1 cellular context compared by ENCODE assay signal in genomic region chr14:34063470-34064164, GRCh38.
TF ChIP-seq lines count a peak whose summit lies in the region.

No MANE protein-coding gene starts in this region.

TF ChIP-seq in HepG2, 621 proteins besides CTCF, POLR2A, EP300 and RAD21 (continued from another document and continues in another):
- 0 out of 2 replicates have a peak, but pooled peaks have one; percentile 63 for TF ChIP-seq ZBTB7A (CRISPR knock-in tag; IDR thresholded peaks at IDR 0.05)
- TF ChIP-seq, protein P1, sequence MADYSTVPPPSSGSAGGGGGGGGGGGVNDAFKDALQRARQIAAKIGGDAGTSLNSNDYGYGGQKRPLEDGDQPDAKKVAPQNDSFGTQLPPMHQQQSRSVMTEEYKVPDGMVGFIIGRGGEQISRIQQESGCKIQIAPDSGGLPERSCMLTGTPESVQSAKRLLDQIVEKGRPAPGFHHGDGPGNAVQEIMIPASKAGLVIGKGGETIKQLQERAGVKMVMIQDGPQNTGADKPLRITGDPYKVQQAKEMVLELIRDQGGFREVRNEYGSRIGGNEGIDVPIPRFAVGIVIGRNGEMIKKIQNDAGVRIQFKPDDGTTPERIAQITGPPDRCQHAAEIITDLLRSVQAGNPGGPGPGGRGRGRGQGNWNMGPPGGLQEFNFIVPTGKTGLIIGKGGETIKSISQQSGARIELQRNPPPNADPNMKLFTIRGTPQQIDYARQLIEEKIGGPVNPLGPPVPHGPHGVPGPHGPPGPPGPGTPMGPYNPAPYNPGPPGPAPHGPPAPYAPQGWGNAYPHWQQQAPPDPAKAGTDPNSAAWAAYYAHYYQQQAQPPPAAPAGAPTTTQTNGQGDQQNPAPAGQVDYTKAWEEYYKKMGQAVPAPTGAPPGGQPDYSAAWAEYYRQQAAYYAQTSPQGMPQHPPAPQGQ (CRISPR knock-in tag; IDR thresholded peaks at IDR 0.05; ENCODE audit: borderline replicate concordance): no peak
- peak; percentile 66; the same call in 1 of the 2 replicates for TF ChIP-seq YEATS2 (CRISPR knock-in tag; IDR thresholded peaks at IDR 0.05; ENCODE audit: borderline replicate concordance)
- TF ChIP-seq HMG20A (CRISPR knock-in tag; IDR thresholded peaks at IDR 0.05; ENCODE audit: borderline replicate concordance): peak; percentile 66; the same call in 1 of the 2 replicates
- TF ChIP-seq RELA (CRISPR knock-in tag; IDR thresholded peaks at IDR 0.05): no peak
- TF ChIP-seq SOX13 (IDR thresholded peaks at IDR 0.05): peak; percentile 53; the same call in 1 of the 2 replicates
- TF ChIP-seq SOX13 (CRISPR knock-in tag; conservative IDR thresholded peaks at IDR 0.05 in 1 of 2, IDR thresholded peaks at IDR 0.05 in 1 of 2): peak in 1 of 2 experiments; percentile 40; a peak in 1 of 4 replicates
- peak; percentile 70; the same call in 1 of the 2 replicates for TF ChIP-seq SP4 (CRISPR knock-in tag; IDR thresholded peaks at IDR 0.05)
- no peak for TF ChIP-seq NFYB (CRISPR knock-in tag; IDR thresholded peaks at IDR 0.05)
- TF ChIP-seq, protein P2, sequence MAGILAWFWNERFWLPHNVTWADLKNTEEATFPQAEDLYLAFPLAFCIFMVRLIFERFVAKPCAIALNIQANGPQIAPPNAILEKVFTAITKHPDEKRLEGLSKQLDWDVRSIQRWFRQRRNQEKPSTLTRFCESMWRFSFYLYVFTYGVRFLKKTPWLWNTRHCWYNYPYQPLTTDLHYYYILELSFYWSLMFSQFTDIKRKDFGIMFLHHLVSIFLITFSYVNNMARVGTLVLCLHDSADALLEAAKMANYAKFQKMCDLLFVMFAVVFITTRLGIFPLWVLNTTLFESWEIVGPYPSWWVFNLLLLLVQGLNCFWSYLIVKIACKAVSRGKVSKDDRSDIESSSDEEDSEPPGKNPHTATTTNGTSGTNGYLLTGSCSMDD (CRISPR knock-in tag; IDR thresholded peaks at IDR 0.05): peak; percentile 77; the same call in 1 of the 2 replicates
- 0 out of 2 replicates have a peak, but pooled peaks have one; percentile 63 for TF ChIP-seq ZNF776 (CRISPR knock-in tag; IDR thresholded peaks at IDR 0.05)
- peak; percentile 84; the same call in 1 of the 2 replicates for TF ChIP-seq ZNF670 (CRISPR knock-in tag; IDR thresholded peaks at IDR 0.05; ENCODE audit: borderline replicate concordance)
- no peak for TF ChIP-seq ESRRA (CRISPR knock-in tag; IDR thresholded peaks at IDR 0.05; ENCODE audit: low read depth)
- TF ChIP-seq ZNF598 (CRISPR knock-in tag; IDR thresholded peaks at IDR 0.05; ENCODE audit: borderline replicate concordance): peak; percentile 93; the same call in 1 of the 2 replicates
- no peak for TF ChIP-seq ZNF230 (CRISPR knock-in tag; IDR thresholded peaks at IDR 0.05)
- 0 out of 2 replicates have a peak, but pooled peaks have one; percentile 66 for TF ChIP-seq ZSCAN29 (CRISPR knock-in tag; conservative IDR thresholded peaks at IDR 0.05)
- TF ChIP-seq ZNF576 (CRISPR knock-in tag; IDR thresholded peaks at IDR 0.05): no peak
- no peak for TF ChIP-seq CHD4 (IDR thresholded peaks at IDR 0.05; ENCODE audit: borderline replicate concordance, low read length)
- TF ChIP-seq CHCHD3 (CRISPR knock-in tag; IDR thresholded peaks at IDR 0.05): no peak
- 0 out of 2 replicates have a peak, but pooled peaks have one; percentile 49 for TF ChIP-seq ZSCAN31 (CRISPR knock-in tag; IDR thresholded peaks at IDR 0.05; ENCODE audit: low read depth)
- TF ChIP-seq, protein P3, sequence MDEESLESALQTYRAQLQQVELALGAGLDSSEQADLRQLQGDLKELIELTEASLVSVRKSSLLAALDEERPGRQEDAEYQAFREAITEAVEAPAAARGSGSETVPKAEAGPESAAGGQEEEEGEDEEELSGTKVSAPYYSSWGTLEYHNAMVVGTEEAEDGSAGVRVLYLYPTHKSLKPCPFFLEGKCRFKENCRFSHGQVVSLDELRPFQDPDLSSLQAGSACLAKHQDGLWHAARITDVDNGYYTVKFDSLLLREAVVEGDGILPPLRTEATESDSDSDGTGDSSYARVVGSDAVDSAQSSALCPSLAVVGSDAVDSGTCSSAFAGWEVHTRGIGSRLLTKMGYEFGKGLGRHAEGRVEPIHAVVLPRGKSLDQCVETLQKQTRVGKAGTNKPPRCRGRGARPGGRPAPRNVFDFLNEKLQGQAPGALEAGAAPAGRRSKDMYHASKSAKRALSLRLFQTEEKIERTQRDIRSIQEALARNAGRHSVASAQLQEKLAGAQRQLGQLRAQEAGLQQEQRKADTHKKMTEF (CRISPR knock-in tag; IDR thresholded peaks at IDR 0.05): peak; percentile 68
- TF ChIP-seq, protein P4, sequence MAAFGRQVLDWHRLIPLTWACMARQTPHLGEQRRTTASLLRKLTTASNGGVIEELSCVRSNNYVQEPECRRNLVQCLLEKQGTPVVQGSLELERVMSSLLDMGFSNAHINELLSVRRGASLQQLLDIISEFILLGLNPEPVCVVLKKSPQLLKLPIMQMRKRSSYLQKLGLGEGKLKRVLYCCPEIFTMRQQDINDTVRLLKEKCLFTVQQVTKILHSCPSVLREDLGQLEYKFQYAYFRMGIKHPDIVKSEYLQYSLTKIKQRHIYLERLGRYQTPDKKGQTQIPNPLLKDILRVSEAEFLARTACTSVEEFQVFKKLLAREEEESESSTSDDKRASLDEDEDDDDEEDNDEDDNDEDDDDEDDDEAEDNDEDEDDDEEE (CRISPR knock-in tag; IDR thresholded peaks at IDR 0.05): 0 out of 2 replicates have a peak, but pooled peaks have one; percentile 72
- TF ChIP-seq ZNF414 (CRISPR knock-in tag; IDR thresholded peaks at IDR 0.05): peak; percentile 92
- TF ChIP-seq HDAC2 (CRISPR knock-in tag; IDR thresholded peaks at IDR 0.05): peak; percentile 72
- peak; percentile 87; the same call in 1 of the 2 replicates for TF ChIP-seq ZNF292 (CRISPR knock-in tag; IDR thresholded peaks at IDR 0.05; ENCODE audit: borderline replicate concordance, low read depth)
- peak; percentile 85 for TF ChIP-seq POGZ (CRISPR knock-in tag; IDR thresholded peaks at IDR 0.05)
- no peak for TF ChIP-seq PHF20 (CRISPR knock-in tag; IDR thresholded peaks at IDR 0.05)
- 0 out of 2 replicates have a peak, but pooled peaks have one; percentile 21 for TF ChIP-seq ARNTL (CRISPR knock-in tag; IDR thresholded peaks at IDR 0.05)
- TF ChIP-seq ZBTB2 (CRISPR knock-in tag; IDR thresholded peaks at IDR 0.05; ENCODE audit: low read depth): 0 out of 2 replicates have a peak, but pooled peaks have one; percentile 23
- peak; percentile 67 for TF ChIP-seq ZNF18 (CRISPR knock-in tag; IDR thresholded peaks at IDR 0.05; ENCODE audit: insufficient replicate concordance)
- TF ChIP-seq DPF2 (CRISPR knock-in tag; IDR thresholded peaks at IDR 0.05; ENCODE audit: borderline replicate concordance, low read depth): peak; percentile 66
- no peak for TF ChIP-seq ZNF543 (CRISPR knock-in tag; IDR thresholded peaks at IDR 0.05)
- TF ChIP-seq ZZZ3 (CRISPR knock-in tag; IDR thresholded peaks at IDR 0.05; ENCODE audit: borderline replicate concordance): peak; percentile 56; the same call in 1 of the 2 replicates
- peak; percentile 99; the same call in 1 of the 2 replicates for TF ChIP-seq ZNF713 (CRISPR knock-in tag; IDR thresholded peaks at IDR 0.05)
- TF ChIP-seq ZBTB39 (CRISPR knock-in tag; IDR thresholded peaks at IDR 0.05): peak; percentile 71; the same call in 1 of the 2 replicates
- TF ChIP-seq NFATC3 (CRISPR knock-in tag; IDR thresholded peaks at IDR 0.05): no peak
- TF ChIP-seq ZNF792 (CRISPR knock-in tag; IDR thresholded peaks at IDR 0.05): peak; percentile 88; the same call in 1 of the 2 replicates
- no peak for TF ChIP-seq ZNF12 (CRISPR knock-in tag; IDR thresholded peaks at IDR 0.05)
- TF ChIP-seq GABPA (IDR thresholded peaks at IDR 0.05; ENCODE audit: low read depth, low read length): no peak
- TF ChIP-seq GABPA (CRISPR knock-in tag; IDR thresholded peaks at IDR 0.05; ENCODE audit: low read depth): peak; percentile 52
- peak; percentile 58; the same call in 1 of the 2 replicates for TF ChIP-seq GMEB1 (CRISPR knock-in tag; IDR thresholded peaks at IDR 0.05; ENCODE audit: borderline replicate concordance)
- TF ChIP-seq, protein P5, sequence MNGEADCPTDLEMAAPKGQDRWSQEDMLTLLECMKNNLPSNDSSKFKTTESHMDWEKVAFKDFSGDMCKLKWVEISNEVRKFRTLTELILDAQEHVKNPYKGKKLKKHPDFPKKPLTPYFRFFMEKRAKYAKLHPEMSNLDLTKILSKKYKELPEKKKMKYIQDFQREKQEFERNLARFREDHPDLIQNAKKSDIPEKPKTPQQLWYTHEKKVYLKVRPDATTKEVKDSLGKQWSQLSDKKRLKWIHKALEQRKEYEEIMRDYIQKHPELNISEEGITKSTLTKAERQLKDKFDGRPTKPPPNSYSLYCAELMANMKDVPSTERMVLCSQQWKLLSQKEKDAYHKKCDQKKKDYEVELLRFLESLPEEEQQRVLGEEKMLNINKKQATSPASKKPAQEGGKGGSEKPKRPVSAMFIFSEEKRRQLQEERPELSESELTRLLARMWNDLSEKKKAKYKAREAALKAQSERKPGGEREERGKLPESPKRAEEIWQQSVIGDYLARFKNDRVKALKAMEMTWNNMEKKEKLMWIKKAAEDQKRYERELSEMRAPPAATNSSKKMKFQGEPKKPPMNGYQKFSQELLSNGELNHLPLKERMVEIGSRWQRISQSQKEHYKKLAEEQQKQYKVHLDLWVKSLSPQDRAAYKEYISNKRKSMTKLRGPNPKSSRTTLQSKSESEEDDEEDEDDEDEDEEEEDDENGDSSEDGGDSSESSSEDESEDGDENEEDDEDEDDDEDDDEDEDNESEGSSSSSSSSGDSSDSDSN (CRISPR knock-in tag; IDR thresholded peaks at IDR 0.05): no peak; the same call in 1 of the 2 replicates
- TF ChIP-seq ZBTB38 (CRISPR knock-in tag; IDR thresholded peaks at IDR 0.05): peak; percentile 89
- no peak for TF ChIP-seq RORA (CRISPR knock-in tag; IDR thresholded peaks at IDR 0.05)
- 0 out of 2 replicates have a peak, but pooled peaks have one; percentile 33 for TF ChIP-seq ZNF546 (CRISPR knock-in tag; conservative IDR thresholded peaks at IDR 0.05)
- TF ChIP-seq, protein P6, sequence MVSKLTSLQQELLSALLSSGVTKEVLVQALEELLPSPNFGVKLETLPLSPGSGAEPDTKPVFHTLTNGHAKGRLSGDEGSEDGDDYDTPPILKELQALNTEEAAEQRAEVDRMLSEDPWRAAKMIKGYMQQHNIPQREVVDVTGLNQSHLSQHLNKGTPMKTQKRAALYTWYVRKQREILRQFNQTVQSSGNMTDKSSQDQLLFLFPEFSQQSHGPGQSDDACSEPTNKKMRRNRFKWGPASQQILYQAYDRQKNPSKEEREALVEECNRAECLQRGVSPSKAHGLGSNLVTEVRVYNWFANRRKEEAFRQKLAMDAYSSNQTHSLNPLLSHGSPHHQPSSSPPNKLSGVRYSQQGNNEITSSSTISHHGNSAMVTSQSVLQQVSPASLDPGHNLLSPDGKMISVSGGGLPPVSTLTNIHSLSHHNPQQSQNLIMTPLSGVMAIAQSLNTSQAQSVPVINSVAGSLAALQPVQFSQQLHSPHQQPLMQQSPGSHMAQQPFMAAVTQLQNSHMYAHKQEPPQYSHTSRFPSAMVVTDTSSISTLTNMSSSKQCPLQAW (CRISPR knock-in tag; IDR thresholded peaks at IDR 0.05): peak; percentile 93
